In genomic region chr16:6616746-6617145, GRCh38 we compare ENCODE assay signal across 21 cellular contexts.
"Had no signal": no experiment of that assay in that cellular context is flagged by ENCODE, and none has a peak within 500 bp of the region (broad histone marks: within the 10 kb centered on the region; RNA-seq: fewer than 3 reads in every experiment).

No MANE protein-coding gene starts in this region.

- H3K36me3 ChIP-seq: neutrophil, pancreas, right lobe of liver, thoracic aorta, tibial nerve, upper lobe of right lung, uterus had no signal

- H3K9me3 ChIP-seq: neutrophil, pancreas, right lobe of liver, thoracic aorta, upper lobe of right lung, uterus had no signal

- H3K27me3 ChIP-seq: dorsolateral prefrontal cortex, neutrophil, pancreas, right lobe of liver, tibial nerve, upper lobe of right lung, uterus had no signal

- H3K4me1 ChIP-seq: pancreas, right lobe of liver, tibial nerve, upper lobe of right lung, uterus had no signal

- H3K27ac ChIP-seq: dorsolateral prefrontal cortex, neutrophil, pancreas, right lobe of liver, thoracic aorta, tibial nerve, upper lobe of right lung, uterus had no signal

- ATAC-seq: left ventricle myocardium superior; natural killer cell treated with Interleukin-12 subunit alpha and Interleukin-12 subunit beta and Interleukin-15 and Interleukin-18, amount 100 ng/mL, for 72 hours; pancreas; right lobe of liver; stimulated activated naive B cell treated with anti-CD40 and anti-IgM and Interleukin-4, amounts not matched to agents 10 μg/mL and 1 μg/mL and 100 μg/mL, for 72 hours; upper lobe of right lung had no signal

- H3K4me3 ChIP-seq: dorsolateral prefrontal cortex, lung, pancreas, right lobe of liver, thoracic aorta, tibial nerve, upper lobe of right lung, uterus had no signal

- DNase-seq: dorsolateral prefrontal cortex; effector CD4-positive, alpha-beta T cell; hypothalamus; immature natural killer cell; islet precursor cell; kidney glomerular epithelial cell; left ventricle myocardium superior; naive B cell; pancreas; right lobe of liver; small intestine; stimulated activated CD4-positive, alpha-beta T cell treated with anti-CD3 and anti-CD28 coated beads, Interleukin-15, amount 100 ng/mL, for 24 hours; stimulated activated CD4-positive, alpha-beta T cell treated with anti-CD3 and anti-CD28 coated beads, Interleukin-2, amount 100 ng/mL, for 48 hours; stimulated activated naive B cell treated with anti-CD40 and anti-IgM and Interleukin-4, amounts not matched to agents 10 μg/mL and 1 μg/mL and 100 μg/mL, for 72 hours; upper lobe of right lung; uterus had no signal
